35 cellular contexts compared by ENCODE assay signal in genomic region chr3:107044587-107045119, GRCh38.
"Had no signal": no experiment of that assay in that cellular context is flagged by ENCODE, and none has a peak within 500 bp of the region (broad histone marks: within the 10 kb centered on the region; RNA-seq: fewer than 3 reads in every experiment).

No MANE protein-coding gene starts in this region.

- H3K4me1 ChIP-seq: Peyer's patch, SJSA1 had no signal

- H3K27me3 Mint-ChIP-seq: activated CD4-positive, alpha-beta T cell treated with anti-CD3 and anti-CD28 coated beads, Interleukin-2, amount 10 ng/mL, durations not matched to agents 7 days and 5 days; activated naive CD8-positive, alpha-beta T cell treated with anti-CD3 and anti-CD28 coated beads, Interleukin-2, amount 50 U/mL, for 24 hours; activated T-cell treated with anti-CD3 and anti-CD28 coated beads, Interleukin-2, amount 50 U/mL, for 24 hours had no signal

- H3K36me3 Mint-ChIP-seq: activated naive CD8-positive, alpha-beta T cell had no signal

- H3K9me3 Mint-ChIP-seq: activated CD4-positive, alpha-beta T cell treated with anti-CD3 and anti-CD28 coated beads, Interleukin-2, amount 10 ng/mL, durations not matched to agents 7 days and 5 days; activated naive CD8-positive, alpha-beta T cell treated with anti-CD3 and anti-CD28 coated beads, Interleukin-2, amount 50 U/mL, for 24 hours; activated T-cell treated with anti-CD3 and anti-CD28 coated beads, Interleukin-2, amount 50 U/mL, for 24 hours; activated T-helper 2 cell treated with anti-CD3 and anti-CD28 coated beads, Interferon-gamma antibody, Interleukin-2, Interleukin-4, amounts not matched to agents 10 μg/mL and 5 μg/mL and 100 μg/mL, durations not matched to agents 14 hours and 24 hours and 36 hours; T-helper 1 cell treated with Interleukin-12 subunit alpha and Interleukin-12 subunit beta and Interleukin-4 antibody, amounts not matched to agents 30 μg/mL and 1 μg/mL, for 36 hours; T-helper 2 cell treated with Interferon-gamma antibody and Interleukin-4, amounts not matched to agents 5 μg/mL and 100 μg/mL, for 36 hours had no signal

- H3K4me3 Mint-ChIP-seq: activated CD4-positive, alpha-beta T cell treated with anti-CD3 and anti-CD28 coated beads for 36 hours; activated CD4-positive, alpha-beta T cell treated with anti-CD3 and anti-CD28 coated beads, Interleukin-2, amount 10 ng/mL, durations not matched to agents 7 days and 5 days; activated CD8-positive, alpha-beta T cell treated with anti-CD3 and anti-CD28 coated beads, Interleukin-2, amount 10 ng/mL, durations not matched to agents 7 days and 5 days; activated naive CD8-positive, alpha-beta T cell; activated naive CD8-positive, alpha-beta T cell treated with anti-CD3 and anti-CD28 coated beads, Interleukin-2, amount 50 U/mL, for 24 hours; activated T-cell treated with anti-CD3 and anti-CD28 coated beads, Interleukin-2, amount 50 U/mL, for 24 hours; brain; T-helper 1 cell treated with Interleukin-12 subunit alpha and Interleukin-12 subunit beta and Interleukin-4 antibody, amounts not matched to agents 30 μg/mL and 1 μg/mL, for 36 hours; T-helper 2 cell treated with Interferon-gamma antibody and Interleukin-4, amounts not matched to agents 5 μg/mL and 100 μg/mL, for 36 hours; WTC11 had no signal

- H3K4me3 ChIP-seq: MG63, Peyer's patch, SJSA1 had no signal

- H3K27ac ChIP-seq: Peyer's patch, SJSA1 had no signal

- H3K9ac ChIP-seq: SK-N-SH had no signal

- ATAC-seq: activated CD4-positive, alpha-beta T cell treated with anti-CD3 and anti-CD28 coated beads for 36 hours; activated CD4-positive, CD25-positive, alpha-beta regulatory T cell treated with anti-CD3 and anti-CD28 coated beads, Interleukin-2, amount 50 U/mL, for 24 hours; activated CD8-positive, alpha-beta T cell treated with anti-CD3 and anti-CD28 coated beads, Interleukin-2, amount 10 ng/mL, durations not matched to agents 7 days and 5 days; activated naive CD8-positive, alpha-beta T cell treated with anti-CD3 and anti-CD28 coated beads, Interleukin-2, amount 50 U/mL, for 24 hours; WTC11 had no signal

- H3K4me1 Mint-ChIP-seq: activated CD4-positive, alpha-beta T cell treated with anti-CD3 and anti-CD28 coated beads for 36 hours; activated CD4-positive, alpha-beta T cell treated with anti-CD3 and anti-CD28 coated beads, Interleukin-2, amount 10 ng/mL, durations not matched to agents 7 days and 5 days; activated naive CD8-positive, alpha-beta T cell treated with anti-CD3 and anti-CD28 coated beads, Interleukin-2, amount 50 U/mL, for 24 hours; WTC11 had no signal

- H3K27me3 ChIP-seq: MG63, Peyer's patch, SJSA1 had no signal

- H3K9me2 ChIP-seq: SK-N-SH had no signal

- DNase-seq: activated CD4-positive, alpha-beta T cell treated with anti-CD3 and anti-CD28 coated beads for 36 hours; activated CD4-positive, alpha-beta T cell treated with anti-CD3 and anti-CD28 coated beads, Interleukin-2, amount 10 ng/mL, durations not matched to agents 7 days and 5 days; activated CD4-positive, alpha-beta T cell treated with anti-CD3 and anti-CD28 coated beads, Interleukin-2, amount 50 U/mL, for 48 hours; activated CD8-positive, alpha-beta T cell treated with anti-CD3 and anti-CD28 coated beads, Interleukin-2, amount 10 ng/mL, durations not matched to agents 7 days and 5 days; activated gamma-delta T cell; activated naive CD4-positive, alpha-beta T cell treated with Interleukin-2 at 50 U/mL for 16 hours; activated naive CD8-positive, alpha-beta T cell treated with anti-CD3 and anti-CD28 coated beads, Interleukin-2, amount 50 U/mL, for 24 hours; activated T-cell treated with anti-CD3 and anti-CD28 coated beads, Interleukin-2, amount 50 U/mL, for 24 hours; central memory CD4-positive, alpha-beta T cell; Karpas-422; KBM-7; MG63; MV-4-11; NCI-H1092; NCI-H1436 treated with DMSO at 0.1 percent for 48 hours; NCI-H187; NCI-H2029 treated with DMSO at 0.1 percent for 48 hours; NCI-H2107; NCI-H2171; NCI-H510A; NCI-H526; NCI-H748 treated with DMSO at 0.1 percent for 48 hours; NK-92 treated with Interleukin-12 subunit alpha and Interleukin-12 subunit beta, amount 100 ng/mL, for 24 hours; Peyer's patch; RPMI8226; SHP77 treated with DMSO at 0.1 percent for 48 hours; SK-N-SH had no signal

- H3K27ac Mint-ChIP-seq: activated CD4-positive, alpha-beta T cell treated with anti-CD3 and anti-CD28 coated beads for 36 hours; activated CD4-positive, alpha-beta T cell treated with anti-CD3 and anti-CD28 coated beads, Interleukin-2, amount 10 ng/mL, durations not matched to agents 7 days and 5 days; activated CD8-positive, alpha-beta T cell treated with anti-CD3 and anti-CD28 coated beads, Interleukin-2, amount 10 ng/mL, durations not matched to agents 7 days and 5 days; activated naive CD8-positive, alpha-beta T cell; activated naive CD8-positive, alpha-beta T cell treated with anti-CD3 and anti-CD28 coated beads, Interleukin-2, amount 50 U/mL, for 24 hours; activated T-cell treated with anti-CD3 and anti-CD28 coated beads, Interleukin-2, amount 50 U/mL, for 24 hours; activated T-helper 2 cell treated with anti-CD3 and anti-CD28 coated beads, Interferon-gamma antibody, Interleukin-2, Interleukin-4, amounts not matched to agents 10 μg/mL and 5 μg/mL and 100 μg/mL, durations not matched to agents 14 hours and 24 hours and 36 hours; brain; T-helper 1 cell treated with Interleukin-12 subunit alpha and Interleukin-12 subunit beta and Interleukin-4 antibody, amounts not matched to agents 30 μg/mL and 1 μg/mL, for 36 hours; T-helper 2 cell treated with Interferon-gamma antibody and Interleukin-4, amounts not matched to agents 5 μg/mL and 100 μg/mL, for 36 hours; WTC11 had no signal

- H3K36me3 ChIP-seq: MG63, Peyer's patch, SJSA1 had no signal

- H3K9me3 ChIP-seq: MG63, Peyer's patch, SJSA1, SK-N-SH had no signal

- H3K4me2 ChIP-seq: SK-N-SH had no signal
